In genomic region chr20:63543131-63543530, GRCh38 we compare ENCODE assay signal across 26 cellular contexts. TPM values are rescaled to one million over a fixed set of nuclear protein-coding genes. Genes with fewer than 3 reads are reported as not detected.
"Had no signal": no experiment of that assay in that cellular context is flagged by ENCODE, and none has a peak within 500 bp of the region (broad histone marks: within the 10 kb centered on the region; RNA-seq: fewer than 3 reads in every experiment).

No MANE protein-coding gene starts in this region.

- H3K36me3 Mint-ChIP-seq: activated naive CD4-positive, alpha-beta T cell treated with anti-CD3 and anti-CD28 coated beads, Interleukin-2, amount 50 U/mL, for 72 hours; natural killer cell treated with Interleukin-12 subunit alpha and Interleukin-12 subunit beta and Interleukin-15 and Interleukin-18, amount 100 ng/mL, for 72 hours; WTC11 had no signal

- H3K9me3 ChIP-seq: right atrium auricular region, suprapubic skin had no signal

- H3K27ac Mint-ChIP-seq: activated CD4-positive, alpha-beta T cell treated with anti-CD3 and anti-CD28 coated beads, Interleukin-2, amount 10 ng/mL, durations not matched to agents 24 days and 14 days; activated CD8-positive, alpha-beta T cell treated with anti-CD3 and anti-CD28 coated beads, Interleukin-2, amount 10 ng/mL, durations not matched to agents 7 days and 5 days; activated naive CD4-positive, alpha-beta T cell treated with anti-CD3 and anti-CD28 coated beads, Interleukin-2, amount 50 U/mL, for 72 hours; endodermal cell; stimulated activated naive CD8-positive, alpha-beta T cell treated with anti-CD3 and anti-CD28 coated beads, Interleukin-15, Interleukin-2, amounts not matched to agents 100 ng/mL and 50 ng/mL, for 24 hours had no signal

- H3K36me3 ChIP-seq: right atrium auricular region, suprapubic skin had no signal

- FAIRE-seq: frontal cortex had no signal

- DNase-seq: activated CD4-positive, alpha-beta T cell treated with anti-CD3 and anti-CD28 coated beads, Interleukin-2, amount 10 ng/mL, durations not matched to agents 24 days and 14 days; activated CD8-positive, alpha-beta memory T cell treated with anti-CD3 and anti-CD28 coated beads, Interleukin-2, amount 50 U/mL, for 4 hours; activated CD8-positive, alpha-beta T cell treated with anti-CD3 and anti-CD28 coated beads, Interleukin-2, amount 10 ng/mL, durations not matched to agents 7 days and 5 days; activated gamma-delta T cell; activated T-cell treated with anti-CD3 and anti-CD28 coated beads, Interleukin-2, amount 50 U/mL, for 48 hours; dorsolateral prefrontal cortex; endodermal cell; head of caudate nucleus; kidney glomerular epithelial cell; left ventricle myocardium superior; mesendoderm; nucleus accumbens; stimulated activated CD4-positive, alpha-beta T cell treated with anti-CD3 and anti-CD28 coated beads, Interleukin-4, amount 100 ng/mL, for 4 hours; stimulated activated CD8-positive, alpha-beta memory T cell treated with anti-CD3 and anti-CD28 coated beads, Interleukin-4, amount 100 ng/mL, for 48 hours; trophoblast cell had no signal

- H3K27me3 ChIP-seq: right atrium auricular region had no signal

- H3K27me3 Mint-ChIP-seq: stimulated activated naive CD8-positive, alpha-beta T cell treated with anti-CD3 and anti-CD28 coated beads, Interleukin-15, Interleukin-2, amounts not matched to agents 100 ng/mL and 50 ng/mL, for 24 hours had no signal

- ATAC-seq: activated CD8-positive, alpha-beta T cell treated with anti-CD3 and anti-CD28 coated beads, Interleukin-2, amount 10 ng/mL, durations not matched to agents 7 days and 5 days; activated naive CD4-positive, alpha-beta T cell treated with anti-CD3 and anti-CD28 coated beads, Interleukin-2, amount 50 U/mL, for 72 hours; left ventricle myocardium superior; natural killer cell treated with Interleukin-12 subunit alpha and Interleukin-12 subunit beta and Interleukin-15 and Interleukin-18, amount 100 ng/mL, for 72 hours; WTC11 had no signal

- H3K27ac ChIP-seq: dorsolateral prefrontal cortex, right atrium auricular region, suprapubic skin had no signal

- H3K9me3 Mint-ChIP-seq: activated CD4-positive, alpha-beta T cell treated with anti-CD3 and anti-CD28 coated beads, Interleukin-2, amount 10 ng/mL, durations not matched to agents 24 days and 14 days; activated naive CD4-positive, alpha-beta T cell treated with anti-CD3 and anti-CD28 coated beads, Interleukin-2, amount 50 U/mL, for 72 hours; endodermal cell; natural killer cell treated with Interleukin-12 subunit alpha and Interleukin-12 subunit beta and Interleukin-15 and Interleukin-18, amount 100 ng/mL, for 72 hours; stimulated activated naive CD8-positive, alpha-beta T cell treated with anti-CD3 and anti-CD28 coated beads, Interleukin-15, Interleukin-2, amounts not matched to agents 100 ng/mL and 50 ng/mL, for 24 hours; WTC11 had no signal

- H3K4me3 Mint-ChIP-seq: activated CD4-positive, alpha-beta T cell treated with anti-CD3 and anti-CD28 coated beads, Interleukin-2, amount 10 ng/mL, durations not matched to agents 24 days and 14 days; activated CD8-positive, alpha-beta T cell treated with anti-CD3 and anti-CD28 coated beads, Interleukin-2, amount 10 ng/mL, durations not matched to agents 7 days and 5 days; endodermal cell; stimulated activated naive CD8-positive, alpha-beta T cell treated with anti-CD3 and anti-CD28 coated beads, Interleukin-15, Interleukin-2, amounts not matched to agents 100 ng/mL and 50 ng/mL, for 24 hours; WTC11 had no signal

- H3K4me3 ChIP-seq: dorsolateral prefrontal cortex, right atrium auricular region, skin epidermis, suprapubic skin had no signal

RNA-seq across cellular contexts. Expression of gene SRMS, which starts 4.4 kb away (rescaled TPM):
- total RNA-seq: activated CD4-positive, alpha-beta T cell treated with anti-CD3 and anti-CD28 coated beads, Interleukin-2, amount 10 ng/mL, durations not matched to agents 24 days and 14 days; activated CD8-positive, alpha-beta T cell treated with anti-CD3 and anti-CD28 coated beads, Interleukin-2, amount 10 ng/mL, durations not matched to agents 7 days and 5 days; activated naive CD4-positive, alpha-beta T cell treated with anti-CD3 and anti-CD28 coated beads, Interleukin-2, amount 50 U/mL, for 72 hours; cardiac septum; dorsolateral prefrontal cortex; endodermal cell; epithelial cell of proximal tubule; frontal cortex; left ventricle myocardium superior; natural killer cell treated with Interleukin-12 subunit alpha and Interleukin-12 subunit beta and Interleukin-15 and Interleukin-18, amount 100 ng/mL, for 72 hours; posterior vena cava; right atrium auricular region had no signal

RNA-seq across cellular contexts. Expression of gene PTK6, which starts 6.0 kb away (rescaled TPM):
- total RNA-seq: cardiac septum, epithelial cell of proximal tubule, frontal cortex, left ventricle myocardium superior, right atrium auricular region had no signal

RNA-seq across cellular contexts. Expression of gene FNDC11, which starts 10.8 kb away (rescaled TPM):
- total RNA-seq: cardiac septum, right atrium auricular region had no signal
